8 cellular contexts compared by ENCODE assay signal in the genomic region with DNA sequence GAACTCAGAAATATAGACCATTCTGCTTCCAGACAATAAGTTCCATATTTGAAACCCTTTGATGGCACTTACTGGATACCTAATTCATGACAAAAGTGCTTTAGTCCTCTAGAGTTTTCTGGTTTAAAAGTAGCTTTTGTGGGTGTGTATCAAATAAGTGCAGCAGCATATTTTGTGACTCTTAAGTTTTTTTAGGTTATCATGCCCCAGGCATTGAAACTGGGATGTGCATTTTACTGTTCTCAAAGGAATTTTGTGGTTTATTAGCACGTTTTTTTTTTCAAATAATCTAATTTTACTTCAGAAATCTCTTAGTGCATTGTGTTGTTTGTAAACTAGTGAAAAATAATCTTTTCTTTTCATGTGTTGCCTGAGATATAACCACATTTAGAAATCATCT. TPM values are rescaled to one million over a fixed set of nuclear protein-coding genes. Genes with fewer than 3 reads are reported as not detected.
A peak's percentile ranks its signal among the peaks of the same experiment; 100 is the strongest.
DNase-seq lines count a peak whose midpoint lies in the region; ATAC-seq and TF ChIP-seq lines count a peak whose summit lies in the region.

No MANE protein-coding gene starts in this region.

- WGBS in mesodermal cell (ENCODE audit: insufficient coverage in 2 of 2), 2 experiments: no CpG with 5 or more reads among the region's 1 CpG

- TF ChIP-seq CTCF in 22Rv1 (IDR thresholded peaks at IDR 0.05): no peak
- TF ChIP-seq CTCF in HFF-Myc (IDR thresholded peaks at IDR 0.05; ENCODE audit: low read depth, low read length, missing control alignments): no peak
- TF ChIP-seq CTCF in astrocyte of the spinal cord (IDR thresholded peaks at IDR 0.05; ENCODE audit: low read depth, low read length): no peak

- H3K4me3 ChIP-seq in HFF-Myc (replicated peaks; ENCODE audit: low read depth, low read length) (peak overlapping the region; percentile 95), astrocyte of the spinal cord (ENCODE audit: low read depth, low read length) (peak overlapping the region; percentile 99), mesodermal cell (ENCODE audit: extremely low read depth, insufficient read depth, low read length, poor library complexity, severe bottlenecking) (peak overlapping the region; percentile 94)

- peaks cover 14% of the 10 kb centered on the region for H3K4me1 ChIP-seq in mesodermal cell (ENCODE audit: control insufficient read depth, insufficient read depth, low read length, poor library complexity, severe bottlenecking)

- no peak for ATAC-seq in activated CD4-positive, CD25-positive, alpha-beta regulatory T cell treated with anti-CD3 and anti-CD28 coated beads, Interleukin-2, amount 50 U/mL, for 24 hours
- no peak for ATAC-seq in HG03108 (IDR thresholded peaks at IDR 0.05; ENCODE audit: unreplicated experiment)

- H3K36me3 ChIP-seq in mesodermal cell (ENCODE audit: control insufficient read depth, insufficient read depth, low read length): peaks cover 45% of the 10 kb centered on the region

- peak overlapping the region; percentile 78 for H3K27ac ChIP-seq in 22Rv1
- H3K27ac ChIP-seq in mesodermal cell (ENCODE audit: low read depth, low read length, severe bottlenecking): peak overlapping the region; percentile 6

- H3K9me3 ChIP-seq in mesodermal cell (ENCODE audit: control insufficient read depth, low read length): no peaks in the 10 kb centered on the region

- in situ Hi-C loops in astrocyte of the spinal cord (cut with HindIII; ENCODE audit: low sequenced_read_pairs): no loop called here

- DNase-seq in HFF-Myc (ENCODE audit: extremely low read depth, low read depth) (no peak), astrocyte of the spinal cord (ENCODE audit: low read depth, low spot score) (no peak), NCI-H187 treated with DMSO at 0.1 percent for 48 hours (lab: John Stamatoyannopoulos, UW) (no peak), ecto neural progenitor cell (ENCODE audit: low spot score) (no peak)

RNA-seq across cellular contexts. Expression of a gene that starts 1.5 kb away (rescaled TPM):
- 312 TPM for polyA plus RNA-seq in mesodermal cell (2013, experiment 1 of 2)
- 324 TPM for polyA plus RNA-seq in mesodermal cell (2013, experiment 2 of 2)

RNA-seq across cellular contexts. Expression of a gene that starts 28.9 kb away (rescaled TPM):
- 8.5 TPM for polyA plus RNA-seq in mesodermal cell (2013, experiment 1 of 2)
- 9.6 TPM for polyA plus RNA-seq in mesodermal cell (2013, experiment 2 of 2)

RNA-seq across cellular contexts. Expression of a gene that starts 29.0 kb away (rescaled TPM):
- 8.6 TPM for polyA plus RNA-seq in mesodermal cell (2013, experiment 1 of 2)
- 10.9 TPM for polyA plus RNA-seq in mesodermal cell (2013, experiment 2 of 2)
